In the genomic region with DNA sequence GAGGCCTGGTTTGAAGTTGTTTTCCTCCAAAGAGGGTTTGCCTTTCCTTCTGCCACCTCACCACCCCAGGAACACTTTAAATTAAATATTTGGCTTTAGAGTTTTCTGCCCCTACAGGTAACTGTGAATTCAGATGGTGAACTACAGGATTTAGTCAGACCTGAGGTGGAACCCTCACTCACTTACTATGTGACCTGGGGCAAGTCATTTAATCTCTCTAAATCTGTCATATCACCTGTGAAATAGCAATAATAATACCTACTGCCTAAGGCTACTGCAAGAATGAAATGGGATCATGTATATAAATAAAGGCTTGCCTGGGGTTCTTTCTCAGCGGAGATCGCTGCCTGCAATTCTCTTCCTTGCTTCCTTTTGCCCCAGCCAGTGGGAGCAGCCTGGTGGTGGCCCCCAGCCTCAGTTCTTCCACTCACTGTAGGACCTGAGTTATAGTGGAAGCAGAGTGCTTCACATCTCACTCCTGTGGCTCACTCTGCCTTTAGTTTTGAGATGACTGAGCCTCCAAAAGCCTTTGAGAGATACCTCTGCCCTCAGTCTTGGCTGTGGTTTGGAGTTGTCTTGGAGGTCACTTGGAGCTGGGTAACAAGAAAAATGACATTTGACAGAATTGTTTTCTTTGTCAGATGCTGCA, we compare ENCODE assay signal across 20 cellular contexts. TPM values are rescaled to one million over a fixed set of nuclear protein-coding genes. Genes with fewer than 3 reads are reported as not detected.
DNase-seq lines count a peak whose midpoint lies in the region; ATAC-seq and TF ChIP-seq lines count a peak whose summit lies in the region.
"Had no signal": no experiment of that assay in that cellular context is flagged by ENCODE, and none has a peak within 500 bp of the region (broad histone marks: within the 10 kb centered on the region; RNA-seq: fewer than 3 reads in every experiment).

No MANE protein-coding gene starts in this region.

- H3K36me3 Mint-ChIP-seq in H9 (ENCODE audit: insufficient read depth in 1 of 3, low read depth in 3 of 3) = peaks cover under 1 to 16% (median 5%) of the 10 kb centered on the region in 3 experiments; a peak in 6 of 7 replicates
- H3K36me3 Mint-ChIP-seq in activated T-helper 17 cell treated with anti-CD3 and anti-CD28 coated beads, Interleukin-2, amount 50 U/mL, for 72 hours (ENCODE audit: low read depth) = no peaks in the 10 kb centered on the region

- no peak overlapping the region for H4K5ac ChIP-seq in H9 (ENCODE audit: insufficient read length, low read depth, low read length)

- H3K4me1 ChIP-seq in H9 (ENCODE audit: insufficient read depth, low read length) (no peaks in the 10 kb centered on the region), trophoblast cell (ENCODE audit: control insufficient read depth in 1 of 2, insufficient read depth in 2 of 2, low read length in 2 of 2) (peaks cover 14 to 15% of the 10 kb centered on the region in 2 experiments)
- H3K4me1 ChIP-seq: Peyer's patch had no signal

- no peak overlapping the region for H3K9ac ChIP-seq in H9 (ENCODE audit: extremely low read depth, insufficient read length, low read length)
- H3K9ac ChIP-seq in trophoblast cell (ENCODE audit: low read length) = no peak overlapping the region

- H2BK5ac ChIP-seq in H9 (ENCODE audit: insufficient read length, low read length) (no peak overlapping the region), trophoblast cell (ENCODE audit: low read depth, low read length, poor library complexity) (no peak overlapping the region)

- H3K79me2 ChIP-seq in H9 (ENCODE audit: insufficient read depth, low read length) (no peaks in the 10 kb centered on the region), trophoblast cell (ENCODE audit: control insufficient read depth, insufficient read depth, low read length, poor library complexity) (peaks cover 5% of the 10 kb centered on the region)

- no peak overlapping the region for H3K4ac ChIP-seq in H9 (ENCODE audit: low read depth, low read length)
- H3K4ac ChIP-seq in trophoblast cell (ENCODE audit: low read depth, low read length) = no peak overlapping the region

- no peak overlapping the region for H3K27ac ChIP-seq in H9 (ENCODE audit: insufficient read length, low read depth, low read length)
- no peak overlapping the region for H3K27ac ChIP-seq in trophoblast cell (ENCODE audit: low read depth, low read length)
- H3K27ac ChIP-seq: A549, Peyer's patch had no signal

- no peak overlapping the region for H2BK20ac ChIP-seq in H9 (ENCODE audit: low read depth, low read length, poor library complexity, severe bottlenecking)

- H3K36me3 ChIP-seq in trophoblast cell (ENCODE audit: control insufficient read depth in 1 of 2, insufficient read depth in 2 of 2, low read length in 2 of 2) = peaks cover 11 to 14% of the 10 kb centered on the region in 2 experiments
- H3K36me3 ChIP-seq: Peyer's patch had no signal

- H3K4me2 ChIP-seq in H9 (ENCODE audit: insufficient read depth, insufficient read length, low read length) (no peak overlapping the region), trophoblast cell (ENCODE audit: low read length) (no peak overlapping the region)
- H3K4me2 ChIP-seq: A549 had no signal

- H2BK12ac ChIP-seq in H9 (ENCODE audit: insufficient read length, low read depth, low read length) (no peak overlapping the region), trophoblast cell (ENCODE audit: low read length) (no peak overlapping the region)

- H4K8ac ChIP-seq in H9 (replicated peaks; ENCODE audit: insufficient read length, low read depth, low read length) (no peak overlapping the region), trophoblast cell (ENCODE audit: low read depth, low read length) (no peak overlapping the region)

- H3T11ph ChIP-seq in H9 (ENCODE audit: low read length) = no peak overlapping the region

- H3K9me3 Mint-ChIP-seq in H9 = peaks cover 8 to 13% of the 10 kb centered on the region in 2 experiments; a peak in 4 of 5 replicates
- H3K9me3 Mint-ChIP-seq in activated T-helper 17 cell treated with anti-CD3 and anti-CD28 coated beads, Interleukin-2, amount 50 U/mL, for 72 hours = no peaks in the 10 kb centered on the region

- no peaks in the 10 kb centered on the region for H3K23me2 ChIP-seq in H9 (ENCODE audit: insufficient read length, low read depth, low read length, poor library complexity, severe bottlenecking)

- no peak for TF ChIP-seq CTCF in H9 (conservative IDR thresholded peaks at IDR 0.05)

- no peaks in the 10 kb centered on the region for H4K20me1 ChIP-seq in H9 (ENCODE audit: control insufficient read depth, insufficient read depth, insufficient read length)

- H3K79me1 ChIP-seq in H9 (ENCODE audit: insufficient read depth, low read depth, low read length, poor library complexity, severe bottlenecking) (no peaks in the 10 kb centered on the region), trophoblast cell (ENCODE audit: low read length) (peaks cover 12% of the 10 kb centered on the region)

- H3K23ac ChIP-seq in H9 (ENCODE audit: insufficient read length, low read depth, low read length) (no peak overlapping the region), trophoblast cell (ENCODE audit: low read length) (no peak overlapping the region)

- H4K91ac ChIP-seq in H9 (ENCODE audit: insufficient read length, low read depth, low read length) (no peak overlapping the region), trophoblast cell (ENCODE audit: low read depth, low read length) (no peak overlapping the region)

- no peak overlapping the region for H3K4me3 ChIP-seq in trophoblast cell (ENCODE audit: low read depth, low read length)
- H3K4me3 ChIP-seq: A549, Peyer's patch had no signal

- no peak overlapping the region for H3K56ac ChIP-seq in H9 (ENCODE audit: insufficient read length, low read depth, low read length)

- ATAC-seq in activated T-helper 17 cell treated with anti-CD3 and anti-CD28 coated beads, Interleukin-2, amount 50 U/mL, for 72 hours (replicated peaks) = peak; percentile 83
- ATAC-seq in esophagus mucosa = no peak
- ATAC-seq: A549 had no signal

- H2AK5ac ChIP-seq in H9 (ENCODE audit: insufficient read length, low read length) = no peak overlapping the region
- no peak overlapping the region for H2AK5ac ChIP-seq in trophoblast cell (ENCODE audit: low read length)

- H3K27me3 ChIP-seq in H9 (ENCODE audit: insufficient read depth, low read length) (no peaks in the 10 kb centered on the region), trophoblast cell (ENCODE audit: insufficient read depth, low read length) (no peaks in the 10 kb centered on the region)
- H3K27me3 ChIP-seq: Peyer's patch had no signal

- peak overlapping the region in 2 of 3 experiments; percentile 81 to 87; a peak in 3 of 7 replicates for H3K27ac Mint-ChIP-seq in H9
- H3K27ac Mint-ChIP-seq in activated T-helper 17 cell treated with anti-CD3 and anti-CD28 coated beads, Interleukin-2, amount 50 U/mL, for 72 hours = no peak overlapping the region

- peak; percentile 28 to 33 for DNase-seq in activated T-cell treated with anti-CD3 and anti-CD28 coated beads, Interleukin-2, amount 50 U/mL, for 48 hours
- no peak for DNase-seq in activated T-cell treated with anti-CD3 and anti-CD28 coated beads, Interleukin-2, amount 50 U/mL, for 1 hour
- DNase-seq in H9 (no peak), trophoblast cell (peak; percentile 50 to 88), kidney tubule cell (ENCODE audit: low spot score) (no peak), NCI-H510A treated with DMSO at 0.1 percent for 48 hours (lab: John Stamatoyannopoulos, UW) (no peak)
- DNase-seq: COR-L47, GF-D8, GOT3, KBM-7, NCI-H1436, NCI-H2029, NCI-H2171 treated with DMSO at 0.1 percent for 48 hours, NCI-H524, Peyer's patch, Right ventricle myocardium superior had no signal

- peaks cover 7 to 9% of the 10 kb centered on the region in 2 experiments; a peak in 3 of 4 replicates for H3K4me1 Mint-ChIP-seq in H9
- H3K4me1 Mint-ChIP-seq in activated T-helper 17 cell treated with anti-CD3 and anti-CD28 coated beads, Interleukin-2, amount 50 U/mL, for 72 hours = no peaks in the 10 kb centered on the region

- H3K9me3 ChIP-seq in H9 (ENCODE audit: control insufficient read depth, low read depth, low read length) (no peaks in the 10 kb centered on the region), trophoblast cell (ENCODE audit: insufficient read depth, low read depth, low read length) (peaks cover 2% of the 10 kb centered on the region)
- H3K9me3 ChIP-seq: A549, Peyer's patch had no signal

- no CpG with 5 or more reads among the region's 2 CpGs for WGBS in H9 (ENCODE audit: extremely low coverage, insufficient read length, low lambda C conversion rate)
- whole genome bisulfite sequencing in trophoblast cell (ENCODE audit: extremely low coverage, insufficient coverage, insufficient read length) = no CpG with 5 or more reads among the region's 2 CpGs

- H3K27me3 Mint-ChIP-seq in H9 (ENCODE audit: low read depth) = no peaks in the 10 kb centered on the region
- no peaks in the 10 kb centered on the region for H3K27me3 Mint-ChIP-seq in activated T-helper 17 cell treated with anti-CD3 and anti-CD28 coated beads, Interleukin-2, amount 50 U/mL, for 72 hours

- H2AFZ ChIP-seq in H9 (ENCODE audit: low read length) (no peak overlapping the region), trophoblast cell (ENCODE audit: insufficient read depth, low read length, poor library complexity) (no peak overlapping the region)

- no peak overlapping the region for H3K14ac ChIP-seq in H9 (ENCODE audit: insufficient read depth, low read length)
- no peak overlapping the region for H3K14ac ChIP-seq in trophoblast cell (ENCODE audit: low read length)

- no peak overlapping the region for H3K4me3 Mint-ChIP-seq in H9
- H3K4me3 Mint-ChIP-seq in activated T-helper 17 cell treated with anti-CD3 and anti-CD28 coated beads, Interleukin-2, amount 50 U/mL, for 72 hours = no peak overlapping the region

- no peak overlapping the region for H2BK15ac ChIP-seq in H9 (ENCODE audit: low read depth, low read length)

- H3K18ac ChIP-seq in H9 (ENCODE audit: insufficient read length, low read depth, low read length) (no peak overlapping the region), trophoblast cell (ENCODE audit: low read length) (no peak overlapping the region)

- H2BK120ac ChIP-seq in H9 (ENCODE audit: low read depth, low read length, poor library complexity, severe bottlenecking) (no peak overlapping the region), trophoblast cell (ENCODE audit: insufficient read depth, low read length, poor library complexity) (no peak overlapping the region)

- H4K12ac ChIP-seq in trophoblast cell (ENCODE audit: low read depth, low read length) = no peak overlapping the region

RNA-seq across cellular contexts. Expression of a gene that starts 6.1 kb away (rescaled TPM):
- not detected in 2 replicates for total RNA-seq in H9 (2021)
- total RNA-seq in activated T-helper 17 cell treated with anti-CD3 and anti-CD28 coated beads, Interleukin-2, amount 50 U/mL, for 72 hours = not detected
- 0.25 and 0.39 TPM in 2 replicates for polyA plus RNA-seq in trophoblast cell (2013)
- 0.56 TPM for total RNA-seq in esophagus mucosa
- total RNA-seq: Daoy, Peyer's patch had no signal

RNA-seq across cellular contexts. Expression of a gene that starts 17.7 kb away (rescaled TPM):
- total RNA-seq in H9 (2021) (0.72 and 0.79 TPM in 2 replicates), esophagus mucosa (1.7 TPM)
- not detected for total RNA-seq in activated T-helper 17 cell treated with anti-CD3 and anti-CD28 coated beads, Interleukin-2, amount 50 U/mL, for 72 hours
- 0.01 TPM in 1 of 2 replicates, not detected in the other for polyA plus RNA-seq in trophoblast cell (2013)
- total RNA-seq: Daoy had no signal

RNA-seq across cellular contexts. Expression of a gene that starts 23.1 kb away (rescaled TPM):
- total RNA-seq in H9 (2021) (0.31 TPM in 1 of 2 replicates, not detected in the other), esophagus mucosa (0.16 TPM)
- total RNA-seq in activated T-helper 17 cell treated with anti-CD3 and anti-CD28 coated beads, Interleukin-2, amount 50 U/mL, for 72 hours = not detected
- polyA plus RNA-seq in trophoblast cell (2013) = not detected in 2 replicates
- total RNA-seq: Daoy, Peyer's patch had no signal
- polyA plus RNA-seq: A549 had no signal

Comparison
In these comparisons a context has a peak if more than half of its experiments do, and no peak if none do; other contexts are left out.
1. DNase-seq: peak in activated T-cell treated with anti-CD3 and anti-CD28 coated beads, Interleukin-2, amount 50 U/mL, for 48 hours (2 of 2) and trophoblast cell (2 of 2); none in activated T-cell treated with anti-CD3 and anti-CD28 coated beads, Interleukin-2, amount 50 U/mL, for 1 hour (single experiment), H9 (single experiment), kidney tubule cell (single experiment) and NCI-H510A treated with DMSO at 0.1 percent for 48 hours (single experiment).